ENCODE assay signal across 18 cellular contexts in the genomic region with DNA sequence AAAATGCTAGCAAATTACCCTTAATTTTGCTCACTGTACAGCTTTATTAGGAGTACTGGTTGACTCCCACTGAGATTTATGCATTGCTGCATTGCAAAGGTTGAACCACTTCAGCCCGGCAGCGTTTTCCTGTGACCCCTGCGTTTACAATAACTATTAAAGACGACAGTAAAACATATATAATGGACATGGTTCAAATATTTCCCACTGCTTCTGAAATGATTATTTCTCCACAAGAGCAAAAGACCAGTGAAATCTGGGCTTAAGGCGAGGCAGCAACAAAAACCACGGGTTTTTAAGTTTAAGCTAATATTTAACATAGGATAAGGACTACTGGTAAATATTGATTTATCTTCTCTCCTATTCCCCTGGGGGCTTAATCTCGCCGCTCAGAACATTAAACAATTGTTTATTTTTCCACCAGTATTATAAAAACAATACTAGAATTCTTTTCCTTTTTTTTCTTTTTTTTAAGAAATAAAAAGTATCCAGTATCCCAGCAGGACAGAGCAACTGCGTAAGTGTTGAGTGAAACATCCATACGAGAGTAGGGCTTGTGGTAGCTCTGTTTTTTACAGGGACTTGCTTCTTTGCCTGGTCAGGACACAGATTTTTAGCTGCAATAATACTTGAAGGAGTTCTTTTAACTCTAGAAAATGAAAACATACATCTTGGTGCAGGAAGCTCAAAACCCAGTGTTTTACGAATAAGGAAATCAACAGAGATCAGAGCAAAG.
DNase-seq lines count a peak whose midpoint lies in the region; ATAC-seq, FAIRE-seq and TF ChIP-seq lines count a peak whose summit lies in the region.
"Had no signal": no experiment of that assay in that cellular context is flagged by ENCODE, and none has a peak within 500 bp of the region (broad histone marks: within the 10 kb centered on the region; RNA-seq: fewer than 3 reads in every experiment).

No MANE protein-coding gene starts in this region.

- FAIRE-seq in pancreas (lab: Jason Lieb, UNC): no peak
- FAIRE-seq: colon, GM12878, H54 had no signal

- H3K4me1 Mint-ChIP-seq in GM23338: peaks cover 18% of the 10 kb centered on the region
- H3K4me1 Mint-ChIP-seq in stimulated activated naive CD8-positive, alpha-beta T cell treated with anti-CD3 and anti-CD28 coated beads, Interleukin-15, amount 100 ng/mL, for 72 hours: no peaks in the 10 kb centered on the region

- H3K27me3 Mint-ChIP-seq in GM23338 (ENCODE audit: insufficient read depth, low read depth, poor library complexity): peaks cover 3% of the 10 kb centered on the region
- H3K27me3 Mint-ChIP-seq in stimulated activated naive CD8-positive, alpha-beta T cell treated with anti-CD3 and anti-CD28 coated beads, Interleukin-15, amount 100 ng/mL, for 72 hours: peaks cover 15% of the 10 kb centered on the region

- TF ChIP-seq CTCF in GM23338 (conservative IDR thresholded peaks at IDR 0.05; ENCODE audit: low read depth in 2 of 2) (no peak), pancreas (IDR thresholded peaks at IDR 0.05) (no peak)

- WGBS in esophagus, 2 donors: 29 to 33% methylated on average over 11 of the region's 11 CpGs
- WGBS in pancreas, 2 donors: 13% methylated on average over 11 of the region's 11 CpGs

- H3K4me1 ChIP-seq in GM23338 (ENCODE audit: insufficient read depth) (peaks cover 21% of the 10 kb centered on the region), esophagus (ENCODE audit: control insufficient read depth in 2 of 2, insufficient read depth in 2 of 2, low read length in 1 of 2) (peaks cover 0 to 1% of the 10 kb centered on the region in 2 donors), pancreas (peaks cover 0 to 12% (median 8%) of the 10 kb centered on the region in 3 donors)

- H3K36me3 Mint-ChIP-seq in GM23338 (ENCODE audit: low read depth): no peaks in the 10 kb centered on the region
- H3K36me3 Mint-ChIP-seq: activated CD4-positive, alpha-beta memory T cell treated with anti-CD3 and anti-CD28 coated beads for 36 hours had no signal

- H3K36me3 ChIP-seq in GM23338 (ENCODE audit: insufficient read depth) (no peaks in the 10 kb centered on the region), esophagus (ENCODE audit: control insufficient read depth in 2 of 2, insufficient read depth in 2 of 2, low read length in 1 of 2) (no peaks in the 10 kb centered on the region), pancreas (no peaks in the 10 kb centered on the region)
- H3K36me3 ChIP-seq: adrenal gland had no signal

- intact Hi-C loops in pancreas (cut with DNase I): no loop called here

- H3K27ac ChIP-seq in GM23338 (ENCODE audit: low read depth): no peak overlapping the region
- peak overlapping the region; percentile 50 to 57 for H3K27ac ChIP-seq in esophagus (ENCODE audit: low read depth in 2 of 2, low read length in 1 of 2)
- peak overlapping the region in 1 of 4 donors; percentile 24 for H3K27ac ChIP-seq in pancreas
- H3K27ac ChIP-seq: adrenal gland had no signal

- H3K4me2 ChIP-seq in GM23338: 0 out of 2 replicates have a peak overlapping the region, but pooled peaks have one; percentile 12

- no peaks in the 10 kb centered on the region for H4K20me1 ChIP-seq in GM23338 (replicated peaks; ENCODE audit: insufficient read depth)

- H3K27me3 ChIP-seq in GM23338 (ENCODE audit: insufficient read depth): no peaks in the 10 kb centered on the region
- no peaks in the 10 kb centered on the region for H3K27me3 ChIP-seq in esophagus (ENCODE audit: control insufficient read depth in 1 of 2, insufficient read depth in 2 of 2, low read length in 2 of 2)
- no peaks in the 10 kb centered on the region for H3K27me3 ChIP-seq in pancreas
- H3K27me3 ChIP-seq: adrenal gland had no signal

- H3K9me2 ChIP-seq in GM23338 (ENCODE audit: insufficient read depth): no peaks in the 10 kb centered on the region

- no peaks in the 10 kb centered on the region for H3K9me3 ChIP-seq in esophagus (ENCODE audit: control insufficient read depth in 2 of 2, insufficient read depth in 1 of 2, low read depth in 1 of 2, low read length in 1 of 2)
- no peaks in the 10 kb centered on the region for H3K9me3 ChIP-seq in pancreas
- H3K9me3 ChIP-seq: adrenal gland had no signal

- H3K79me2 ChIP-seq in GM23338 (replicated peaks; ENCODE audit: insufficient read depth): no peaks in the 10 kb centered on the region

- no peak overlapping the region for H3K27ac Mint-ChIP-seq in GM23338
- no peak overlapping the region for H3K27ac Mint-ChIP-seq in stimulated activated naive CD8-positive, alpha-beta T cell treated with anti-CD3 and anti-CD28 coated beads, Interleukin-15, amount 100 ng/mL, for 72 hours
- H3K27ac Mint-ChIP-seq: activated CD4-positive, alpha-beta memory T cell treated with anti-CD3 and anti-CD28 coated beads for 36 hours had no signal

- no peak overlapping the region for H3K4me3 Mint-ChIP-seq in GM23338
- no peak overlapping the region for H3K4me3 Mint-ChIP-seq in stimulated activated naive CD8-positive, alpha-beta T cell treated with anti-CD3 and anti-CD28 coated beads, Interleukin-15, amount 100 ng/mL, for 72 hours
- H3K4me3 Mint-ChIP-seq: activated CD4-positive, alpha-beta memory T cell treated with anti-CD3 and anti-CD28 coated beads for 36 hours had no signal

- DNase-seq in GM23338 (ENCODE audit: low spot score) (no peak), NCI-H2081 (lab: John Stamatoyannopoulos, UW) (peak; percentile 47 to 78), pancreas (no peak), SIG-M5 (lab: John Stamatoyannopoulos, UW) (no peak), RPMI8226 (no peak)
- DNase-seq in effector CD8-positive, alpha-beta T cell (lab: John Stamatoyannopoulos, UW): no peak
- DNase-seq in stimulated activated naive CD8-positive, alpha-beta T cell treated with anti-CD3 and anti-CD28 coated beads, Interleukin-15, amount 100 ng/mL, for 72 hours: no peak
- DNase-seq: activated CD4-positive, alpha-beta memory T cell treated with anti-CD3 and anti-CD28 coated beads for 36 hours; adrenal gland; midbrain; MV-4-11; NCI-H510A; stimulated activated naive CD4-positive, alpha-beta T cell had no signal

- no peaks in the 10 kb centered on the region for H3F3A ChIP-seq in GM23338 (replicated peaks; ENCODE audit: low read depth)

- no peaks in the 10 kb centered on the region for H3K9me3 Mint-ChIP-seq in GM23338
- no peaks in the 10 kb centered on the region for H3K9me3 Mint-ChIP-seq in stimulated activated naive CD8-positive, alpha-beta T cell treated with anti-CD3 and anti-CD28 coated beads, Interleukin-15, amount 100 ng/mL, for 72 hours
- H3K9me3 Mint-ChIP-seq: activated CD4-positive, alpha-beta memory T cell treated with anti-CD3 and anti-CD28 coated beads for 36 hours had no signal

- no peak overlapping the region for H3K4me3 ChIP-seq in GM23338
- H3K4me3 ChIP-seq in esophagus (ENCODE audit: low read depth in 1 of 2, low read length in 2 of 2): no peak overlapping the region
- peak overlapping the region in 1 of 4 donors; percentile 2 for H3K4me3 ChIP-seq in pancreas
- H3K4me3 ChIP-seq: adrenal gland, GM12878, skin epidermis had no signal

- ATAC-seq in GM23338 (no peak), pancreas (peak in 3 of 4 donors; percentile 59 to 82 (median 72))
- no peak for ATAC-seq in stimulated activated naive CD8-positive, alpha-beta T cell treated with anti-CD3 and anti-CD28 coated beads, Interleukin-15, amount 100 ng/mL, for 72 hours
- ATAC-seq: GM12878 had no signal

- no peak overlapping the region; the same call in 1 of the 2 replicates for H2AFZ ChIP-seq in GM23338

TF ChIP-seq in GM23338, 12 proteins besides CTCF, POLR2A, EP300 and RAD21 (continues in another document):
- TF ChIP-seq, protein P1, sequence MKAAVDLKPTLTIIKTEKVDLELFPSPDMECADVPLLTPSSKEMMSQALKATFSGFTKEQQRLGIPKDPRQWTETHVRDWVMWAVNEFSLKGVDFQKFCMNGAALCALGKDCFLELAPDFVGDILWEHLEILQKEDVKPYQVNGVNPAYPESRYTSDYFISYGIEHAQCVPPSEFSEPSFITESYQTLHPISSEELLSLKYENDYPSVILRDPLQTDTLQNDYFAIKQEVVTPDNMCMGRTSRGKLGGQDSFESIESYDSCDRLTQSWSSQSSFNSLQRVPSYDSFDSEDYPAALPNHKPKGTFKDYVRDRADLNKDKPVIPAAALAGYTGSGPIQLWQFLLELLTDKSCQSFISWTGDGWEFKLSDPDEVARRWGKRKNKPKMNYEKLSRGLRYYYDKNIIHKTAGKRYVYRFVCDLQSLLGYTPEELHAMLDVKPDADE (IDR thresholded peaks at IDR 0.05): no peak
- TF ChIP-seq JUNB (IDR thresholded peaks at IDR 0.05; ENCODE audit: unreplicated experiment): no peak

Comparison
In these comparisons a context has a peak if more than half of its experiments do, and no peak if none do; other contexts are left out.
1. ATAC-seq: peak in pancreas (3 of 4); none in GM23338 (single experiment) and stimulated activated naive CD8-positive, alpha-beta T cell treated with anti-CD3 and anti-CD28 coated beads, Interleukin-15, amount 100 ng/mL, for 72 hours (single experiment).
2. DNase-seq: peak in NCI-H2081 (2 of 2); none in GM23338 (single experiment), pancreas (0 of 6), effector CD8-positive, alpha-beta T cell (single experiment), SIG-M5 (single experiment), stimulated activated naive CD8-positive, alpha-beta T cell treated with anti-CD3 and anti-CD28 coated beads, Interleukin-15, amount 100 ng/mL, for 72 hours (0 of 2) and RPMI8226 (single experiment).